In the genomic region with DNA sequence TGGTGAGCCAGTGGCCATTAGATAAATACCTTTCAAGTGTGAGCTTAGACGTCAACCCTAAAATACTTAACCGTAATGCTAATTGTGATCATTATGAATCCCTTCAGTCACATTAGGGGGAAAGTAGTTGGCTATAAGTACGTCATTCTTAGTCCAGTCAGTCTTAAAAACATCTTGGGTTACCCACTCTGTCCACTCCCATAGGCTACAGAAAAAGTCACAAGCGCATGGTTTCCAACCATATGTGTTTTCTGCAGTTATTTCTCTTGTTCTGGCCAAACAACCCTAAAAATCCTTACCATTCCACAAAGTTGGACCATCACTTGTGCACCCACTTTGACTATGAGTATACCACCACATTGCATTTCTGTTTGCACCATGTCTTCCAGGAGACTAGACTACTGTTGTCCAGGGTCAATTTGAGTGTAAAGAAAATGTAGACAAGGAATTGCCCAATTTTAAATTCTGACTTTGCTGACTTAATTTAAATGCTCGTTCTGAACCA, we compare ENCODE assay signal across 11 cellular contexts. TPM values are rescaled to one million over a fixed set of nuclear protein-coding genes. Genes with fewer than 3 reads are reported as not detected.
DNase-seq lines count a peak whose midpoint lies in the region; ATAC-seq and TF ChIP-seq lines count a peak whose summit lies in the region.
"Had no signal": no experiment of that assay in that cellular context is flagged by ENCODE, and none has a peak within 500 bp of the region (broad histone marks: within the 10 kb centered on the region; RNA-seq: fewer than 3 reads in every experiment).

No MANE protein-coding gene starts in this region.

- no peak overlapping the region for H2BK20ac ChIP-seq in H9 (ENCODE audit: low read depth, low read length, poor library complexity, severe bottlenecking)

- peaks cover 10% of the 10 kb centered on the region for H3K23me2 ChIP-seq in H9 (ENCODE audit: insufficient read length, low read depth, low read length, poor library complexity, severe bottlenecking)

- H3K27me3 Mint-ChIP-seq in H9 (ENCODE audit: low read depth), result no peaks in the 10 kb centered on the region; the same call in 1 of the 2 replicates
- H3K27me3 Mint-ChIP-seq in activated CD4-positive, alpha-beta memory T cell treated with anti-CD3 and anti-CD28 coated beads for 36 hours, result peaks cover 6% of the 10 kb centered on the region

- H3K9ac ChIP-seq in BLaER1 (no peak overlapping the region), H9 (ENCODE audit: extremely low read depth, insufficient read length, low read length) (no peak overlapping the region), mesenchymal stem cell (ENCODE audit: low read length) (peak overlapping the region; percentile 10)

- H3K4me2 ChIP-seq in BLaER1, result peak overlapping the region; percentile 89
- H3K4me2 ChIP-seq in H9 (ENCODE audit: insufficient read depth, insufficient read length, low read length), result no peak overlapping the region
- no peak overlapping the region for H3K4me2 ChIP-seq in mesenchymal stem cell (ENCODE audit: low read length, poor library complexity, severe bottlenecking)

- H4K20me1 ChIP-seq in BLaER1 (peaks cover 50% of the 10 kb centered on the region), H9 (ENCODE audit: control insufficient read depth, insufficient read depth, insufficient read length) (no peaks in the 10 kb centered on the region)

- no peak overlapping the region for H3K4ac ChIP-seq in H9 (ENCODE audit: low read depth, low read length)
- H3K4ac ChIP-seq in mesenchymal stem cell (ENCODE audit: low read depth in 1 of 2, low read length in 2 of 2), result no peak overlapping the region

- no peak overlapping the region for H2BK15ac ChIP-seq in H9 (ENCODE audit: low read depth, low read length)
- H2BK15ac ChIP-seq in mesenchymal stem cell (ENCODE audit: low read depth, poor library complexity, severe bottlenecking), result no peak overlapping the region

- intact Hi-C loops in activated CD4-positive, alpha-beta memory T cell treated with anti-CD3 and anti-CD28 coated beads for 36 hours (cut with micrococcal nuclease), result no loop called here

- H4K8ac ChIP-seq in H9 (replicated peaks; ENCODE audit: insufficient read length, low read depth, low read length) (no peak overlapping the region), mesenchymal stem cell (ENCODE audit: low read length) (no peak overlapping the region)

- no peak overlapping the region for H3K14ac ChIP-seq in H9 (ENCODE audit: insufficient read depth, low read length)
- no peak overlapping the region for H3K14ac ChIP-seq in mesenchymal stem cell (ENCODE audit: low read length in 2 of 2)

- H2AFZ ChIP-seq in H9 (ENCODE audit: low read length), result no peak overlapping the region
- no peak overlapping the region for H2AFZ ChIP-seq in mesenchymal stem cell (ENCODE audit: low read depth, low read length)

- H3K27me3 ChIP-seq in BLaER1 (peaks cover 15% of the 10 kb centered on the region), H9 (ENCODE audit: insufficient read depth, low read length) (no peaks in the 10 kb centered on the region), mesenchymal stem cell (ENCODE audit: control insufficient read depth in 1 of 2, insufficient read depth in 1 of 2, low read length in 2 of 2) (no peaks in the 10 kb centered on the region)
- H3K27me3 ChIP-seq: tibial artery had no signal

- peaks cover 31 to 48% (median 39%) of the 10 kb centered on the region in 3 experiments for H3K36me3 Mint-ChIP-seq in H9 (ENCODE audit: insufficient read depth in 1 of 3, low read depth in 3 of 3)
- H3K36me3 Mint-ChIP-seq in activated CD4-positive, alpha-beta memory T cell treated with anti-CD3 and anti-CD28 coated beads for 36 hours, result peaks cover 45% of the 10 kb centered on the region

- POLR2A ChIA-PET in activated CD4-positive, alpha-beta memory T cell treated with anti-CD3 and anti-CD28 coated beads for 36 hours (lab: Charles Lee), result no interaction called here

- H2BK12ac ChIP-seq in H9 (ENCODE audit: insufficient read length, low read depth, low read length), result no peak overlapping the region
- no peak overlapping the region for H2BK12ac ChIP-seq in mesenchymal stem cell (ENCODE audit: low read length in 2 of 2)

- H3K23ac ChIP-seq in H9 (ENCODE audit: insufficient read length, low read depth, low read length), result no peak overlapping the region
- H3K23ac ChIP-seq in mesenchymal stem cell (ENCODE audit: low read length in 2 of 2), result no peak overlapping the region

- ATAC-seq in GM19463 (IDR thresholded peaks at IDR 0.05; ENCODE audit: unreplicated experiment) (no peak), GM18505 (IDR thresholded peaks at IDR 0.05; ENCODE audit: unreplicated experiment) (no peak)

- CTCF ChIA-PET in activated CD4-positive, alpha-beta memory T cell treated with anti-CD3 and anti-CD28 coated beads for 36 hours (lab: Charles Lee), result interaction anchor here (1.1 kb wide), 1 partner anchor 39 kb away, joined by 3 read pairs; no protein-coding TSS in a partner anchor

- peak overlapping the region; percentile 53 to 99; a peak in 3 of 5 replicates for H3K4me3 Mint-ChIP-seq in H9
- peak overlapping the region; percentile 98 for H3K4me3 Mint-ChIP-seq in activated CD4-positive, alpha-beta memory T cell treated with anti-CD3 and anti-CD28 coated beads for 36 hours

- H2BK120ac ChIP-seq in H9 (ENCODE audit: low read depth, low read length, poor library complexity, severe bottlenecking), result no peak overlapping the region
- no peak overlapping the region for H2BK120ac ChIP-seq in mesenchymal stem cell (ENCODE audit: low read depth, low read length)

- H2BK5ac ChIP-seq in H9 (ENCODE audit: insufficient read length, low read length), result no peak overlapping the region
- H2BK5ac ChIP-seq in mesenchymal stem cell (ENCODE audit: low read depth, low read length, poor library complexity, severe bottlenecking), result no peak overlapping the region

- H3K27ac ChIP-seq in BLaER1 (no peak overlapping the region), H9 (ENCODE audit: insufficient read length, low read depth, low read length) (peak overlapping the region; percentile 2), mesenchymal stem cell (ENCODE audit: low read length, poor library complexity, severe bottlenecking) (no peak overlapping the region)
- H3K27ac ChIP-seq: left ventricle myocardium inferior, tibial artery had no signal

- H3K9me3 Mint-ChIP-seq in H9, result no peaks in the 10 kb centered on the region
- H3K9me3 Mint-ChIP-seq in activated CD4-positive, alpha-beta memory T cell treated with anti-CD3 and anti-CD28 coated beads for 36 hours, result no peaks in the 10 kb centered on the region

- H3K36me3 ChIP-seq in BLaER1 (peaks cover 48% of the 10 kb centered on the region), mesenchymal stem cell (ENCODE audit: control insufficient read depth in 1 of 2, insufficient read depth in 2 of 2, low read depth in 1 of 2, low read length in 2 of 2) (peaks cover 5 to 37% of the 10 kb centered on the region in 2 experiments)

- H4K5ac ChIP-seq in H9 (ENCODE audit: insufficient read length, low read depth, low read length), result no peak overlapping the region

- no peak for TF ChIP-seq POLR2A in GM18505 (IDR thresholded peaks at IDR 0.05; ENCODE audit: borderline replicate concordance, extremely low read depth, insufficient read depth, insufficient read length)

- H3K56ac ChIP-seq in H9 (ENCODE audit: insufficient read length, low read depth, low read length), result no peak overlapping the region

- H4K91ac ChIP-seq in H9 (ENCODE audit: insufficient read length, low read depth, low read length), result no peak overlapping the region
- H4K91ac ChIP-seq in mesenchymal stem cell (ENCODE audit: low read length), result no peak overlapping the region

- no peak overlapping the region for H2AK5ac ChIP-seq in H9 (ENCODE audit: insufficient read length, low read length)
- H2AK5ac ChIP-seq in mesenchymal stem cell (ENCODE audit: low read length, severe bottlenecking), result no peak overlapping the region

- H3T11ph ChIP-seq in H9 (ENCODE audit: low read length), result no peak overlapping the region

- peaks cover 7% of the 10 kb centered on the region; the same call in 1 of the 2 replicates for H3K79me2 ChIP-seq in H9 (ENCODE audit: insufficient read depth, low read length)

- no CpG with 5 or more reads among the region's 5 CpGs for WGBS in H9 (ENCODE audit: extremely low coverage, insufficient read length, low lambda C conversion rate)
- 98% methylated on average over 4 of the region's 5 CpGs for WGBS in mesenchymal stem cell

- H3K9me3 ChIP-seq in BLaER1 (no peaks in the 10 kb centered on the region), H9 (ENCODE audit: control insufficient read depth, low read depth, low read length) (no peaks in the 10 kb centered on the region), mesenchymal stem cell (ENCODE audit: control insufficient read depth, low read length) (no peaks in the 10 kb centered on the region)
- H3K9me3 ChIP-seq: left ventricle myocardium inferior, tibial artery had no signal

- peak overlapping the region in 1 of 3 experiments; percentile 94; a peak in 2 of 7 replicates for H3K27ac Mint-ChIP-seq in H9
- H3K27ac Mint-ChIP-seq in activated CD4-positive, alpha-beta memory T cell treated with anti-CD3 and anti-CD28 coated beads for 36 hours, result peak overlapping the region; percentile 32

- H3K4me1 Mint-ChIP-seq in H9, result peaks cover 32 to 34% of the 10 kb centered on the region in 2 experiments
- H3K4me1 Mint-ChIP-seq in activated CD4-positive, alpha-beta memory T cell treated with anti-CD3 and anti-CD28 coated beads for 36 hours (ENCODE audit: low read depth), result peaks cover 37% of the 10 kb centered on the region

- peak overlapping the region; percentile 93 for H3K4me3 ChIP-seq in BLaER1
- no peak overlapping the region for H3K4me3 ChIP-seq in mesenchymal stem cell (ENCODE audit: insufficient read depth in 1 of 2, low read depth in 1 of 2, low read length in 2 of 2)
- H3K4me3 ChIP-seq: left ventricle myocardium inferior, tibial artery had no signal

- H3K79me1 ChIP-seq in H9 (ENCODE audit: insufficient read depth, low read depth, low read length, poor library complexity, severe bottlenecking) (peaks cover 3% of the 10 kb centered on the region), mesenchymal stem cell (replicated peaks; ENCODE audit: low read length, poor library complexity, severe bottlenecking) (peaks cover 10% of the 10 kb centered on the region)

- peaks cover 64% of the 10 kb centered on the region for H3K4me1 ChIP-seq in BLaER1
- no peaks in the 10 kb centered on the region; the same call in 1 of the 2 replicates for H3K4me1 ChIP-seq in H9 (ENCODE audit: insufficient read depth, low read length)
- H3K4me1 ChIP-seq in mesenchymal stem cell (ENCODE audit: control insufficient read depth, insufficient read depth, low read depth, low read length), result peaks cover 6% of the 10 kb centered on the region

- no peak for DNase-seq in H9
- no peak for DNase-seq in activated CD4-positive, alpha-beta memory T cell treated with anti-CD3 and anti-CD28 coated beads for 36 hours
- no peak for DNase-seq in mesenchymal stem cell
- DNase-seq in NCI-H2029 (lab: John Stamatoyannopoulos, UW), result no peak
- no peak for DNase-seq in NCI-H2081 treated with DMSO at 0.1 percent for 48 hours (lab: John Stamatoyannopoulos, UW)
- DNase-seq: left ventricle myocardium inferior, MV-4-11, tibial artery had no signal

- TF ChIP-seq CTCF in H9 (conservative IDR thresholded peaks at IDR 0.05), result no peak

- H3K18ac ChIP-seq in H9 (ENCODE audit: insufficient read length, low read depth, low read length), result no peak overlapping the region
- H3K18ac ChIP-seq in mesenchymal stem cell (ENCODE audit: low read depth in 1 of 2, low read length in 2 of 2), result no peak overlapping the region

RNA-seq across cellular contexts. Expression of a gene that starts 3.3 kb away (rescaled TPM):
- 2,794 and 2,865 TPM in 2 replicates for total RNA-seq in H9 (2021)
- 1,000 to 10,000 TPM; 2,597 to 2,603 TPM for total RNA-seq in activated CD4-positive, alpha-beta memory T cell treated with anti-CD3 and anti-CD28 coated beads for 36 hours
- 2,527 TPM for polyA plus RNA-seq in mesenchymal stem cell (2013, experiment 1 of 2)
- polyA plus RNA-seq in mesenchymal stem cell (2013, experiment 2 of 2), result 2,464 TPM

RNA-seq across cellular contexts. Expression of a gene that starts 3.4 kb away (rescaled TPM):
- 6.1 and 6.2 TPM in 2 replicates for total RNA-seq in H9 (2021)
- total RNA-seq in activated CD4-positive, alpha-beta memory T cell treated with anti-CD3 and anti-CD28 coated beads for 36 hours, result 1 to 10 TPM; 3.9 TPM
- 6.8 TPM for polyA plus RNA-seq in mesenchymal stem cell (2013, experiment 1 of 2)
- polyA plus RNA-seq in mesenchymal stem cell (2013, experiment 2 of 2), result 7.0 TPM

RNA-seq across cellular contexts. Expression of a gene that starts 24.9 kb away (rescaled TPM):
- total RNA-seq in H9 (2021), result 24.0 and 24.9 TPM in 2 replicates
- 1 to 10 TPM; 5.4 to 5.9 TPM for total RNA-seq in activated CD4-positive, alpha-beta memory T cell treated with anti-CD3 and anti-CD28 coated beads for 36 hours
- polyA plus RNA-seq in mesenchymal stem cell (2013, experiment 1 of 2), result 11.5 TPM
- polyA plus RNA-seq in mesenchymal stem cell (2013, experiment 2 of 2), result 12.7 TPM
